11 cellular contexts compared by ENCODE assay signal in genomic region chr2:68807821-68808266, GRCh38.
DNase-seq lines count a peak whose midpoint lies in the region; ATAC-seq, FAIRE-seq and TF ChIP-seq lines count a peak whose summit lies in the region.
"Had no signal": no experiment of that assay in that cellular context is flagged by ENCODE, and none has a peak within 500 bp of the region (broad histone marks: within the 10 kb centered on the region; RNA-seq: fewer than 3 reads in every experiment).

No MANE protein-coding gene starts in this region.

- peak overlapping the region; percentile 9 to 24 for H3K4me3 Mint-ChIP-seq in CD14-positive monocyte
- H3K4me3 Mint-ChIP-seq: activated T-cell treated with anti-CD3 and anti-CD28 coated beads, Interleukin-2, amount 50 U/mL, for 4 hours had no signal

- no peak for ATAC-seq in HG03039 (IDR thresholded peaks at IDR 0.05; ENCODE audit: unreplicated experiment)

- no peaks in the 10 kb centered on the region for H3K9me3 ChIP-seq in MG63
- H3K9me3 ChIP-seq: pancreas had no signal

- DNase-seq in CD14-positive monocyte (ENCODE audit: low spot score) (peak; percentile 80), MG63 (peak; percentile 11), cardiac fibroblast (ENCODE audit: low read depth in 2 of 2) (peak; percentile 22 to 79), mesendoderm (peak; percentile 19), H54 (ENCODE audit: insufficient read length, low spot score) (no peak), epidermal melanocyte (ENCODE audit: insufficient read length, low spot score) (no peak)
- DNase-seq in stimulated activated CD4-positive, alpha-beta T cell treated with anti-CD3 and anti-CD28 coated beads, Interleukin-4, amount 100 ng/mL, for 1 hour: no peak
- DNase-seq: activated T-cell treated with anti-CD3 and anti-CD28 coated beads, Interleukin-2, amount 50 U/mL, for 4 hours; glutamatergic neuron had no signal

- no peak overlapping the region for H3K4me2 ChIP-seq in mesendoderm (ENCODE audit: low read length)

- H3K4me1 Mint-ChIP-seq in CD14-positive monocyte: peaks cover 69% of the 10 kb centered on the region

- H3K4me3 ChIP-seq in MG63: no peak overlapping the region
- H3K4me3 ChIP-seq in cardiac fibroblast (replicated peaks in 1 of 2; ENCODE audit: low read depth in 2 of 2, low read length in 2 of 2): no peak overlapping the region
- H3K4me3 ChIP-seq in mesendoderm (ENCODE audit: low read length): no peak overlapping the region
- H3K4me3 ChIP-seq: pancreas had no signal

- intact Hi-C loops in CD14-positive monocyte (cut with micrococcal nuclease): loop anchor here in 1 of 2 donors (5.0 kb wide), 1 partner anchor 41 kb away; no protein-coding TSS in a partner anchor

- TF ChIP-seq CTCF in CD14-positive monocyte (IDR thresholded peaks at IDR 0.05): no peak
- no peak for TF ChIP-seq CTCF in cardiac fibroblast (IDR thresholded peaks at IDR 0.05; ENCODE audit: low read depth, low read length)

- H3K23ac ChIP-seq in mesendoderm (ENCODE audit: low read length): no peak overlapping the region

- H3K27me3 Mint-ChIP-seq in CD14-positive monocyte (ENCODE audit: low read depth in 3 of 3): peaks cover 0 to 4% (median 0%) of the 10 kb centered on the region in 3 donors

- H2BK5ac ChIP-seq in mesendoderm (ENCODE audit: low read length): no peak overlapping the region

- no peak overlapping the region for H4K5ac ChIP-seq in mesendoderm (ENCODE audit: low read length)

- no peak overlapping the region for H3K27ac ChIP-seq in mesendoderm (ENCODE audit: low read depth, low read length)
- H3K27ac ChIP-seq: pancreas had no signal

- H4K8ac ChIP-seq in mesendoderm (ENCODE audit: low read depth, low read length): no peak overlapping the region

- no peak overlapping the region for H3K18ac ChIP-seq in mesendoderm (ENCODE audit: low read length)

- H2BK120ac ChIP-seq in mesendoderm (ENCODE audit: low read depth, low read length): no peak overlapping the region

- no peak for FAIRE-seq in H54 (lab: Jason Lieb, UNC)
- FAIRE-seq: pancreas had no signal

- no peaks in the 10 kb centered on the region for H3K79me1 ChIP-seq in mesendoderm (ENCODE audit: low read length)

- H3K9ac ChIP-seq in mesendoderm (ENCODE audit: low read length): no peak overlapping the region

- H2BK15ac ChIP-seq in mesendoderm (replicated peaks; ENCODE audit: low read depth): no peak overlapping the region

- peaks cover 59 to 61% of the 10 kb centered on the region in 2 donors for H3K36me3 Mint-ChIP-seq in CD14-positive monocyte

- H3K4me1 ChIP-seq in mesendoderm (ENCODE audit: control insufficient read depth, low read depth, low read length): no peaks in the 10 kb centered on the region
- H3K4me1 ChIP-seq: pancreas had no signal

- H3K9me3 Mint-ChIP-seq in CD14-positive monocyte: no peaks in the 10 kb centered on the region
- H3K9me3 Mint-ChIP-seq: activated T-cell treated with anti-CD3 and anti-CD28 coated beads, Interleukin-2, amount 50 U/mL, for 4 hours had no signal

- no peak for TF ChIP-seq POLR2A in H54 (IDR thresholded peaks at IDR 0.05; ENCODE audit: low read depth, low read length)

- H3K4ac ChIP-seq in mesendoderm (ENCODE audit: low read depth, low read length): no peak overlapping the region

- no peaks in the 10 kb centered on the region for H3K36me3 ChIP-seq in MG63
- no peaks in the 10 kb centered on the region for H3K36me3 ChIP-seq in mesendoderm (ENCODE audit: control insufficient read depth, insufficient read depth, low read length)
- H3K36me3 ChIP-seq: pancreas had no signal

- WGBS in mesendoderm (ENCODE audit: extremely low coverage, insufficient coverage, low lambda C conversion rate): no CpG with 5 or more reads among the region's 6 CpGs

- no peaks in the 10 kb centered on the region for H3K79me2 ChIP-seq in mesendoderm (ENCODE audit: control insufficient read depth, insufficient read depth, low read length)

- H2AK5ac ChIP-seq in mesendoderm (ENCODE audit: low read length): no peak overlapping the region

- H3K27me3 ChIP-seq in MG63: no peaks in the 10 kb centered on the region
- H3K27me3 ChIP-seq in mesendoderm (ENCODE audit: insufficient read depth, low read length, poor library complexity): no peaks in the 10 kb centered on the region
- H3K27me3 ChIP-seq: pancreas had no signal

- H3K56ac ChIP-seq in mesendoderm (ENCODE audit: low read length): no peak overlapping the region

- H3K27ac Mint-ChIP-seq in CD14-positive monocyte: peak overlapping the region; percentile 86 to 98 (median 95)

Comparison
In these comparisons a context has a peak if more than half of its experiments do, and no peak if none do; other contexts are left out.
1. DNase-seq: peak in CD14-positive monocyte (single experiment), MG63 (single experiment), cardiac fibroblast (2 of 2) and mesendoderm (single experiment); none in H54 (single experiment), epidermal melanocyte (single experiment) and stimulated activated CD4-positive, alpha-beta T cell treated with anti-CD3 and anti-CD28 coated beads, Interleukin-4, amount 100 ng/mL, for 1 hour (single experiment).